1 cellular context compared by ENCODE assay signal in genomic region chrX:130895299-130895698, GRCh38.
A peak's percentile ranks its signal among the peaks of the same experiment; 100 is the strongest.
TF ChIP-seq lines count a peak whose summit lies in the region.

No MANE protein-coding gene starts in this region.

TF ChIP-seq in K562, 482 proteins besides CTCF, POLR2A, EP300 and RAD21:
- TF ChIP-seq ZNF444 (CRISPR knock-in tag; IDR thresholded peaks at IDR 0.05) (no peak), HMG20B (CRISPR knock-in tag; IDR thresholded peaks at IDR 0.05) (no peak), CEBPB (tag; IDR thresholded peaks at IDR 0.05) (0 out of 2 replicates have a peak, but pooled peaks have one; percentile 10), MTF1 (CRISPR knock-in tag; IDR thresholded peaks at IDR 0.05; ENCODE audit: borderline replicate concordance) (no peak)
